In the genomic region with DNA sequence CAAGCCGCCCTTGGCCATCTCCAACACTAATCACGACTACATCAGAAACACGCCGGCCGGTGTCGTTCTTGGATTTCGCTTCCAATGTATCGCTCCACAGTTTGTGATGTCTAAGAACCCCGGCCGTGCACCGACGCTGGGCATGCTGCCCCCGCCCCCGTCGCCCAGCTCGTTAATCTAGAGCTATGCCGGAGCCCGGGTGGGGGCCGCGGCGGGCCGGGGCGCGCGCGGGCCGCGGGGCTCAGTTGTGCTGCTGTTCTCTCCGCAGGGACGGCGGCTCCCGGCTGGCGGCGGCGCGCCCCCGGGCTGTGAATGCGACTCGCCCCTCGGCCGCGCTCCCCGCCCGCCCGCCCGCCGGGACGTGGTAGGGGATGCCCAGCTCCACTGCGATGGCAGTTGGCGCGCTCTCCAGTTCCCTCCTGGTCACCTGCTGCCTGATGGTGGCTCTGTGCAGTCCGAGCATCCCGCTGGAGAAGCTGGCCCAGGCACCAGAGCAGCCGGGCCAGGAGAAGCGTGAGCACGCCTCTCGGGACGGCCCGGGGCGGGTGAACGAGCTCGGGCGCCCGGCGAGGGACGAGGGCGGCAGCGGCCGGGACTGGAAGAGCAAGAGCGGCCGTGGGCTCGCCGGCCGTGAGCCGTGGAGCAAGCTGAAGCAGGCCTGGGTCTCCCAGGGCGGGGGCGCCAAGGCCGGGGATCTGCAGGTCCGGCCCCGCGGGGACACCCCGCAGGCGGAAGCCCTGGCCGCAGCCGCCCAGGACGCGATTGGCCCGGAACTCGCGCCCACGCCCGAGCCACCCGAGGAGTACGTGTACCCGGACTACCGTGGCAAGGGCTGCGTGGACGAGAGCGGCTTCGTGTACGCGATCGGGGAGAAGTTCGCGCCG, we compare ENCODE assay signal across 9 cellular contexts.
DNase-seq lines count a peak whose midpoint lies in the region; ATAC-seq and TF ChIP-seq lines count a peak whose summit lies in the region.
"Had no signal": no experiment of that assay in that cellular context is flagged by ENCODE, and none has a peak within 500 bp of the region (broad histone marks: within the 10 kb centered on the region; RNA-seq: fewer than 3 reads in every experiment).

No MANE protein-coding gene starts in this region.

- H3K9me3 ChIP-seq in iPS-18c (ENCODE audit: control insufficient read depth, insufficient read depth, low read length), result no peaks in the 10 kb centered on the region

- H3K9ac ChIP-seq in rectal smooth muscle tissue (ENCODE audit: low read length), result no peak overlapping the region

- no peak for TF ChIP-seq CTCF in GM06990 (IDR thresholded peaks at IDR 0.05; ENCODE audit: insufficient read depth, low read length, poor library complexity, severe bottlenecking)

- H3K27me3 ChIP-seq in GM06990 (replicated peaks; ENCODE audit: control insufficient read depth, insufficient read depth, low read length) (no peaks in the 10 kb centered on the region; the same call in none of the 2 replicates), rectal smooth muscle tissue (ENCODE audit: control insufficient read depth, insufficient read depth, low read length) (peaks cover 3% of the 10 kb centered on the region)

- H3K4me3 ChIP-seq in GM06990 (replicated peaks; ENCODE audit: low read depth, low read length) (peak overlapping the region; percentile 21), iPS-18c (ENCODE audit: insufficient read depth, low read depth, low read length) (peak overlapping the region; percentile 62), rectal smooth muscle tissue (ENCODE audit: low read length) (peak overlapping the region; percentile 58)

- H3K27ac ChIP-seq in angular gyrus (ENCODE audit: low read depth, low read length) (peak overlapping the region; percentile 25), rectal smooth muscle tissue (ENCODE audit: low read depth, low read length) (no peak overlapping the region)

- no peaks in the 10 kb centered on the region for H3K36me3 ChIP-seq in GM06990 (ENCODE audit: control insufficient read depth, insufficient read depth, low read length)
- H3K36me3 ChIP-seq in rectal smooth muscle tissue (ENCODE audit: control insufficient read depth, insufficient read depth, low read length), result no peaks in the 10 kb centered on the region

- DNase-seq in GM06990 (ENCODE audit: extremely low read depth, insufficient read length) (no peak), AML-193 (lab: John Stamatoyannopoulos, UW) (no peak), globus pallidus (ENCODE audit: low spot score) (no peak)
- no peak for DNase-seq in stimulated activated CD4-positive, alpha-beta T cell treated with anti-CD3 and anti-CD28 coated beads, Interleukin-1b, Interleukin-23, amount 100 ng/mL, for 48 hours
- DNase-seq: activated CD4-positive, alpha-beta T cell treated with anti-CD3 and anti-CD28 coated beads, Interleukin-2, amount 50 U/mL, for 4 hours had no signal

- no peak for ATAC-seq in GM21723 (IDR thresholded peaks at IDR 0.05; ENCODE audit: unreplicated experiment)

- H3K4me1 ChIP-seq in rectal smooth muscle tissue (ENCODE audit: control insufficient read depth, insufficient read depth, low read length), result no peaks in the 10 kb centered on the region
